12 cellular contexts compared by ENCODE assay signal in genomic region chr1:38032992-38033391, GRCh38. TPM values are rescaled to one million over a fixed set of nuclear protein-coding genes. Genes with fewer than 3 reads are reported as not detected.
DNase-seq lines count a peak whose midpoint lies in the region; ATAC-seq, FAIRE-seq and TF ChIP-seq lines count a peak whose summit lies in the region.
"Not testable (repeated sequence)": the region's sequence is repeated elsewhere in the genome, so short reads cannot be mapped to it uniquely, and the experiment has no call there.
"Had no signal": no experiment of that assay in that cellular context is flagged by ENCODE, and none has a peak within 500 bp of the region (broad histone marks: within the 10 kb centered on the region; RNA-seq: fewer than 3 reads in every experiment).

No MANE protein-coding gene starts in this region.

- H3K27ac ChIP-seq in BLaER1; HEK293 (ENCODE audit: extremely low read depth, low read depth, low read length); K562 (ENCODE audit: extremely low read depth, low read depth, low read length): not testable (repeated sequence)
- peak overlapping the region in 3 of 4 donors; percentile 16 to 95 (median 92) for H3K27ac ChIP-seq in tibial nerve

- not testable (repeated sequence) for H3K4me3 Mint-ChIP-seq in WTC11

- FAIRE-seq in K562 (lab: Jason Lieb, UNC): not testable (repeated sequence)

- H3K27me3 Mint-ChIP-seq in WTC11 (ENCODE audit: low read depth): not testable (repeated sequence)

- H3K79me2 ChIP-seq in K562 (ENCODE audit: control insufficient read depth, insufficient read depth, low read length): not testable (repeated sequence)

- H3K36me3 Mint-ChIP-seq in WTC11: not testable (repeated sequence)

- H3K4me3 ChIP-seq in BLaER1; HEK293 (ENCODE audit: low read depth, low read length); K562; tibial nerve: not testable (repeated sequence)

- H2AFZ ChIP-seq in K562 (ENCODE audit: low read depth, low read length): not testable (repeated sequence)

- not testable (repeated sequence) for TF ChIP-seq CTCF in HEK293 (tag by site-specific recombination; IDR thresholded peaks at IDR 0.05); WTC11 (IDR thresholded peaks at IDR 0.05); K562 (IDR thresholded peaks at IDR 0.05 in 2 of 3, conservative IDR thresholded peaks at IDR 0.05 in 1 of 3; ENCODE audit: insufficient read depth in 2 of 3, low read depth in 1 of 3, low read length in 3 of 3); tibial nerve (IDR thresholded peaks at IDR 0.05)

- not testable (repeated sequence) for TF ChIP-seq EP300 in K562 (IDR thresholded peaks at IDR 0.05; ENCODE audit: low read length); tibial nerve (IDR thresholded peaks at IDR 0.05)

- not testable (repeated sequence) for BruUV-seq in K562 (replicated peaks; lab: Mats Ljungman, UMichigan)

- intact Hi-C loops in K562 (cut with micrococcal nuclease): loop anchor here (10.0 kb wide), 1 partner anchor 472 kb away; no protein-coding TSS in a partner anchor

- not testable (repeated sequence) for H3K36me3 ChIP-seq in BLaER1; HEK293 (ENCODE audit: control insufficient read depth in 2 of 2, insufficient read depth in 1 of 2, low read length in 2 of 2); K562 (ENCODE audit: control insufficient read depth, insufficient read depth, low read length); tibial nerve

- H4K20me1 ChIP-seq in BLaER1: not testable (repeated sequence)
- H4K20me1 ChIP-seq in K562 (replicated peaks; ENCODE audit: control insufficient read depth, insufficient read depth, low read length): peaks cover 18% of the 10 kb centered on the region

- not testable (repeated sequence) for H3K9me1 ChIP-seq in K562 (ENCODE audit: control insufficient read depth, insufficient read depth, low read length)

- H3K9me3 ChIP-seq in BLaER1; HEK293 (ENCODE audit: control insufficient read depth, insufficient read depth, low read depth, low read length); K562 (replicated peaks; ENCODE audit: control insufficient read depth, insufficient read depth, low read depth, low read length); tibial nerve: not testable (repeated sequence)

- not testable (repeated sequence) for H3K9me3 Mint-ChIP-seq in WTC11

- TF ChIP-seq POLR2A in K562 (conservative IDR thresholded peaks at IDR 0.05); tibial nerve (IDR thresholded peaks at IDR 0.05): not testable (repeated sequence)

- H3K27me3 ChIP-seq in BLaER1; K562 (ENCODE audit: control insufficient read depth in 2 of 2, insufficient read depth in 2 of 2, low read length in 2 of 2); tibial nerve: not testable (repeated sequence)

- H3K4me1 Mint-ChIP-seq in WTC11: peaks cover 36% of the 10 kb centered on the region

- H3K27ac Mint-ChIP-seq in WTC11: not testable (repeated sequence)

- peak overlapping the region; percentile 55; the same call in 1 of the 2 replicates for H3K4me2 ChIP-seq in BLaER1
- not testable (repeated sequence) for H3K4me2 ChIP-seq in K562 (ENCODE audit: insufficient read depth, low read length)

- POLR2A ChIA-PET in HEK293 (lab: Yijun Ruan, JAX); WTC11 (lab: Charles Lee): not testable (repeated sequence)
- POLR2A ChIA-PET in K562 (lab: Yijun Ruan, JAX): interaction anchor here (0.5 to 1.0 kb wide), 3 partner anchors 14 to 602 kb away, joined by 3 read pairs; no protein-coding TSS in a partner anchor

- WGBS in K562 (ENCODE audit: insufficient coverage, low coverage, missing lambda C conversion rate): 47% methylated on average over 2 of the region's 2 CpGs
- 87 to 88% methylated on average over 2 of the region's 2 CpGs for WGBS in tibial nerve, 2 donors

- in situ Hi-C loops in K562 (cut with MboI): loop anchor here (25.0 kb wide), 1 partner anchor 554 kb away; no protein-coding TSS in a partner anchor

- not testable (repeated sequence) for DNase-seq in WTC11 (ENCODE audit: low spot score); K562 (ENCODE audit: extremely low read depth in 1 of 4, low spot score in 3 of 4); tibial nerve (ENCODE audit: low spot score in 2 of 2)

- H3K9ac ChIP-seq in BLaER1; K562 (ENCODE audit: insufficient read depth in 1 of 2, low read depth in 2 of 2, low read length in 2 of 2): not testable (repeated sequence)

- CTCF ChIA-PET in HEK293 (lab: Yijun Ruan, JAX); K562 (lab: Yijun Ruan, JAX; ENCODE audit: low intra/inter-chr PET ratio): not testable (repeated sequence)
- CTCF ChIA-PET in WTC11 (lab: Charles Lee): interaction anchor here (1.6 kb wide), 1 partner anchor 39 kb away, joined by 5 read pairs; no protein-coding TSS in a partner anchor

- not testable (repeated sequence) for TF ChIP-seq RAD21 in K562 (CRISPR knock-in tag; conservative IDR thresholded peaks at IDR 0.05 in 1 of 2, IDR thresholded peaks at IDR 0.05 in 1 of 2)

- not testable (repeated sequence) for ATAC-seq in WTC11, K562

- peaks cover 51% of the 10 kb centered on the region for H3K4me1 ChIP-seq in BLaER1
- H3K4me1 ChIP-seq in HEK293 (ENCODE audit: control insufficient read depth, insufficient read depth, low read length): peaks cover 19% of the 10 kb centered on the region
- H3K4me1 ChIP-seq in K562 (replicated peaks in 1 of 2; ENCODE audit: control insufficient read depth in 2 of 2, insufficient read depth in 2 of 2, low read length in 2 of 2): peaks cover 19 to 34% of the 10 kb centered on the region in 2 experiments
- H3K4me1 ChIP-seq in tibial nerve: peaks cover 0 to 66% (median 31%) of the 10 kb centered on the region in 4 donors

RNA-seq across cellular contexts. Expression of gene POU3F1, which starts 13.6 kb away (rescaled TPM):
- total RNA-seq in WTC11 (2021): 18.9 to 22.4 TPM (median 20.9 TPM) in 3 replicates
- not detected in 2 replicates for total RNA-seq in K562 (2011; cell fraction: chromatin; rRNA removed; ENCODE audit: low replicate concordance)
- 0.13 TPM in 1 of 2 replicates, not detected in the other for total RNA-seq in K562 (2011; cell fraction: nucleolus; rRNA removed)
- total RNA-seq in K562 (2011; cell fraction: nucleoplasm; rRNA removed): not detected in 2 replicates
- total RNA-seq in K562 (2014; rRNA removed): 0.08 and 0.09 TPM in 2 replicates
- not detected in 2 replicates for total RNA-seq in K562 (2014; rRNA removed; fragmentation: Illumina TruSeq; extraction: Trizol)
- not detected in 2 replicates for total RNA-seq in K562 (2015; rRNA removed; fragmentation: Illumina TruSeq; extraction: Trizol)
- total RNA-seq in K562 (2021): not detected in 2 replicates
- 0.05 TPM in 1 of 2 replicates, not detected in the other for polyA plus RNA-seq in K562 (2011; rRNA removed)
- polyA plus RNA-seq in K562 (2011; cell fraction: cytosol; rRNA removed): not detected in 2 replicates
- polyA plus RNA-seq in K562 (2011; cell fraction: nucleus; rRNA removed): 0.06 and 0.15 TPM in 2 replicates
- polyA plus RNA-seq in K562 (2012): not detected in 2 replicates
- polyA plus RNA-seq in K562 (2014; fragmentation: Illumina TruSeq; extraction: Trizol): not detected in 2 replicates
- polyA plus RNA-seq in K562 (2014; fragmentation: Nextera tagmentation; extraction: Ambion mirVana): not detected
- not detected in 2 replicates for polyA plus RNA-seq in K562 (2014; rRNA removed)
- not detected in 2 replicates for polyA minus RNA-seq in K562 (2011; rRNA and poly(A)+ RNA removed)
- not detected in 2 replicates for polyA minus RNA-seq in K562 (2011; cell fraction: cytosol; rRNA and poly(A)+ RNA removed)
- polyA minus RNA-seq in K562 (2011; cell fraction: nucleus; rRNA and poly(A)+ RNA removed): 0.13 and 0.33 TPM in 2 replicates
- total RNA-seq in tibial nerve: 10 to 100 TPM; 11.6 to 53.4 (median 24.8) TPM
- total RNA-seq: A172, Caco-2, Calu3 had no signal
- polyA plus RNA-seq: A549, AG04450, BJ, CD14-positive monocyte had no signal

RNA-seq across cellular contexts. Expression of gene UTP11, which starts 20.5 kb away (rescaled TPM):
- total RNA-seq in WTC11 (2021) (41.3 to 42.6 TPM (median 42.2 TPM) in 3 replicates), K562 (2014; rRNA removed) (125 and 137 TPM in 2 replicates), K562 (2014; rRNA removed; fragmentation: Illumina TruSeq; extraction: Trizol) (215 and 251 TPM in 2 replicates), K562 (2015; rRNA removed; fragmentation: Illumina TruSeq; extraction: Trizol) (214 and 221 TPM in 2 replicates), K562 (2021) (124 and 129 TPM in 2 replicates), tibial nerve (10 to 100 TPM; 16.5 to 36.8 (median 25.7) TPM)
- 67.0 and 115 TPM in 2 replicates for total RNA-seq in K562 (2011; cell fraction: chromatin; rRNA removed; ENCODE audit: low replicate concordance)
- 37.6 and 49.2 TPM in 2 replicates for total RNA-seq in K562 (2011; cell fraction: nucleolus; rRNA removed)
- 97.2 and 146 TPM in 2 replicates for total RNA-seq in K562 (2011; cell fraction: nucleoplasm; rRNA removed)
- polyA plus RNA-seq in K562 (2011; rRNA removed) (67.6 and 91.1 TPM in 2 replicates), K562 (2014; fragmentation: Illumina TruSeq; extraction: Trizol) (329 and 378 TPM in 2 replicates), K562 (2014; fragmentation: Nextera tagmentation; extraction: Ambion mirVana) (100 to 1,000 TPM; 269 to 303 TPM), K562 (2014; rRNA removed) (167 and 253 TPM in 2 replicates)
- 22.4 and 42.7 TPM in 2 replicates for polyA plus RNA-seq in K562 (2011; cell fraction: cytosol; rRNA removed)
- 18.0 and 28.1 TPM in 2 replicates for polyA plus RNA-seq in K562 (2011; cell fraction: nucleus; rRNA removed)
- polyA plus RNA-seq in K562 (2012): 76.5 and 96.7 TPM in 2 replicates
- 46.0 and 51.0 TPM in 2 replicates for polyA minus RNA-seq in K562 (2011; rRNA and poly(A)+ RNA removed)
- 25.8 and 26.4 TPM in 2 replicates for polyA minus RNA-seq in K562 (2011; cell fraction: cytosol; rRNA and poly(A)+ RNA removed)
- 17.6 and 38.0 TPM in 2 replicates for polyA minus RNA-seq in K562 (2011; cell fraction: nucleus; rRNA and poly(A)+ RNA removed)

RNA-seq across cellular contexts. Expression of gene FHL3, which starts 27.7 kb away (rescaled TPM):
- 28.1 to 34.4 TPM (median 28.1 TPM) in 3 replicates for total RNA-seq in WTC11 (2021)
- total RNA-seq in K562 (2011; cell fraction: chromatin; rRNA removed; ENCODE audit: low replicate concordance): 89.8 and 202 TPM in 2 replicates
- 99.7 and 116 TPM in 2 replicates for total RNA-seq in K562 (2011; cell fraction: nucleolus; rRNA removed)
- total RNA-seq in K562 (2011; cell fraction: nucleoplasm; rRNA removed): 98.0 and 139 TPM in 2 replicates
- 55.7 and 80.3 TPM in 2 replicates for total RNA-seq in K562 (2014; rRNA removed)
- 22.6 and 27.7 TPM in 2 replicates for total RNA-seq in K562 (2014; rRNA removed; fragmentation: Illumina TruSeq; extraction: Trizol)
- total RNA-seq in K562 (2015; rRNA removed; fragmentation: Illumina TruSeq; extraction: Trizol): 34.1 and 35.1 TPM in 2 replicates
- 123 and 144 TPM in 2 replicates for total RNA-seq in K562 (2021)
- 14.8 and 18.9 TPM in 2 replicates for polyA plus RNA-seq in K562 (2011; rRNA removed)
- 31.0 and 53.9 TPM in 2 replicates for polyA plus RNA-seq in K562 (2011; cell fraction: cytosol; rRNA removed)
- 58.4 and 84.8 TPM in 2 replicates for polyA plus RNA-seq in K562 (2011; cell fraction: nucleus; rRNA removed)
- polyA plus RNA-seq in K562 (2012): 76.0 and 140 TPM in 2 replicates
- polyA plus RNA-seq in K562 (2014; fragmentation: Illumina TruSeq; extraction: Trizol): 117 and 145 TPM in 2 replicates
- polyA plus RNA-seq in K562 (2014; fragmentation: Nextera tagmentation; extraction: Ambion mirVana): 1 to 10 TPM; 6.1 to 8.0 TPM
- 56.7 and 61.4 TPM in 2 replicates for polyA plus RNA-seq in K562 (2014; rRNA removed)
- 26.4 and 29.9 TPM in 2 replicates for polyA minus RNA-seq in K562 (2011; rRNA and poly(A)+ RNA removed)
- 46.4 and 60.9 TPM in 2 replicates for polyA minus RNA-seq in K562 (2011; cell fraction: cytosol; rRNA and poly(A)+ RNA removed)
- 41.9 and 46.1 TPM in 2 replicates for polyA minus RNA-seq in K562 (2011; cell fraction: nucleus; rRNA and poly(A)+ RNA removed)
- 10 to 100 TPM; 25.1 to 32.7 (median 26.6) TPM for total RNA-seq in tibial nerve

RNA-seq across cellular contexts. Expression of gene SF3A3, which starts 43.2 kb away (rescaled TPM):
- total RNA-seq in WTC11 (2021) (96.5 to 126 TPM (median 96.5 TPM) in 3 replicates), K562 (2014; rRNA removed) (237 and 305 TPM in 2 replicates), K562 (2014; rRNA removed; fragmentation: Illumina TruSeq; extraction: Trizol) (303 and 319 TPM in 2 replicates), K562 (2015; rRNA removed; fragmentation: Illumina TruSeq; extraction: Trizol) (348 and 384 TPM in 2 replicates), K562 (2021) (177 and 184 TPM in 2 replicates), tibial nerve (10 to 100 TPM; 51.0 to 67.8 (median 62.8) TPM)
- total RNA-seq in K562 (2011; cell fraction: chromatin; rRNA removed; ENCODE audit: low replicate concordance): 120 and 207 TPM in 2 replicates
- total RNA-seq in K562 (2011; cell fraction: nucleolus; rRNA removed): 64.9 and 65.3 TPM in 2 replicates
- total RNA-seq in K562 (2011; cell fraction: nucleoplasm; rRNA removed): 96.5 and 110 TPM in 2 replicates
- polyA plus RNA-seq in K562 (2011; rRNA removed) (131 and 193 TPM in 2 replicates), K562 (2014; fragmentation: Illumina TruSeq; extraction: Trizol) (305 and 350 TPM in 2 replicates), K562 (2014; fragmentation: Nextera tagmentation; extraction: Ambion mirVana) (100 to 1,000 TPM; 197 to 467 TPM), K562 (2014; rRNA removed) (237 and 245 TPM in 2 replicates)
- 44.6 and 75.3 TPM in 2 replicates for polyA plus RNA-seq in K562 (2011; cell fraction: cytosol; rRNA removed)
- polyA plus RNA-seq in K562 (2011; cell fraction: nucleus; rRNA removed): 44.8 and 71.7 TPM in 2 replicates
- 105 and 258 TPM in 2 replicates for polyA plus RNA-seq in K562 (2012)
- polyA minus RNA-seq in K562 (2011; rRNA and poly(A)+ RNA removed): 201 and 210 TPM in 2 replicates
- polyA minus RNA-seq in K562 (2011; cell fraction: cytosol; rRNA and poly(A)+ RNA removed): 101 and 121 TPM in 2 replicates
- polyA minus RNA-seq in K562 (2011; cell fraction: nucleus; rRNA and poly(A)+ RNA removed): 39.4 and 86.4 TPM in 2 replicates

Comparison
In these comparisons a context has a peak if more than half of its experiments do, and no peak if none do; other contexts are left out.
1. RNA of gene POU3F1, which starts 13.6 kb away (total RNA-seq): 11.6 to 53.4 TPM in tibial nerve and 18.9 to 22.4 TPM in WTC11; 0.08 to 0.13 TPM in K562; every median in the first group is over 10 times any median in the second.